8 cellular contexts compared by ENCODE assay signal in the genomic region with DNA sequence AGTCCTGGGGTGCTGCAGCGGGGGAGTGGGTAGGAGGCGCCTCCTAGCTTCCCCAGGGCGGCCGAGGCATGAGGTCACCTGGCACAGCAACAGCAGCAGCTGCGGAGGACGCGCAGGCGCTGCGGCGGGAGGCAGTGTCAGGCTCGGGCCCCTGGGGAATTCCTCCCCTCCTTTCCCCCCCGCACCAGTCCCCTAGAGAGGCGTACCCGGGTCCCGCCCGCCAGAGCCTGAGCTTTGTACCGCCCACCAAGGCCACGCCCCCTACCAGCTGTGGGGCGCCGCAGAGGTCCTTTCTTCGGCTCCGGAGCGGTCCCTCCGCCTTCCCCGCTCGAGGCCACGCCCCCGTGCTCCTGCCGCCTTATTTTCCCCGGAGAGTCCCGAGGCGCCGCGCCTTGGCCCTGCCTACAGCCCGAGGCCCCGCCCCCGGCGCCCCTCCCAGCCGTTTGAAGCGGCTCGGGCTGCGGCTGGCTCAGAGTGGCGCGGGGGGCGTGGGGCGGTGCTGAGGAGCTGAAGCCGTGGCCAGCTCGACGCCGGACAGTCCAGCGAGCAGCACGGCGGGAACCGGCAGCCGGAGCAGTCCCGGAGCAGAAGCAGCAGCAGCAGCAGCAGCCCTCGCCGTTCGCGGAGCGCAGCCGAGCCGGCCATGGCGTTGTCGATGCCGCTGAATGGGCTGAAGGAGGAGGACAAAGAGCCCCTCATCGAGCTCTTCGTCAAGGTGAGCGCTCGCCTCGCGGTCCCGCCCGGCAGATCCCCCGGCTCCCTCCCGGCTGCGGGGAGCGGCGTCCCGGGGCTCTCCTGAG. TPM values are rescaled to one million over a fixed set of nuclear protein-coding genes. Genes with fewer than 3 reads are reported as not detected.
DNase-seq lines count a peak whose midpoint lies in the region; TF ChIP-seq lines count a peak whose summit lies in the region.

A gene (plus strand): TSS at position 537 of the 800 bp plus-strand sequence. CDS start 107 bp downstream, at position 644.

- H3K4me3 ChIP-seq in HEK293 (ENCODE audit: low read depth, low read length) (peak within 1 kb of the TSS; percentile 83), SK-N-MC (peak within 1 kb of the TSS; percentile 97), suprapubic skin (peak within 1 kb of the TSS; percentile 100)

- CTCF ChIA-PET in HEK293 (lab: Yijun Ruan, JAX), result interaction anchor here (0.5 to 3.5 kb wide), 15 partner anchors 13 to 371 kb away, joined by 3 to 26 read pairs (median 4); no protein-coding TSS in a partner anchor
- CTCF ChIA-PET in activated naive CD4-positive, alpha-beta T cell treated with anti-CD3 and anti-CD28 coated beads, Interleukin-2, amount 10 ng/mL, durations not matched to agents 7 days and 5 days (lab: Charles Lee), result interaction anchor here (1.2 to 2.0 kb wide), 4 partner anchors 22 to 85 kb away, joined by 3 to 13 read pairs (median 7); no protein-coding TSS in a partner anchor

- H3K9me3 ChIP-seq in HEK293 (ENCODE audit: control insufficient read depth, insufficient read depth, low read depth, low read length) (no peaks in the 10 kb centered on the region), SK-N-MC (ENCODE audit: low read depth, low read length) (no peaks in the 10 kb centered on the region), suprapubic skin (no peaks in the 10 kb centered on the region)

- H3K27me3 Mint-ChIP-seq in activated naive CD4-positive, alpha-beta T cell treated with anti-CD3 and anti-CD28 coated beads, Interleukin-2, amount 10 ng/mL, durations not matched to agents 7 days and 5 days, result peaks cover 61% of the 10 kb centered on the region

- peak; percentile 85 to 97 for TF ChIP-seq POLR2A in suprapubic skin (IDR thresholded peaks at IDR 0.05)

- H3K9me3 Mint-ChIP-seq in activated naive CD4-positive, alpha-beta T cell treated with anti-CD3 and anti-CD28 coated beads, Interleukin-2, amount 10 ng/mL, durations not matched to agents 7 days and 5 days, result no peaks in the 10 kb centered on the region

- peak within 1 kb of the TSS; percentile 80 for H3K4me3 Mint-ChIP-seq in activated naive CD4-positive, alpha-beta T cell treated with anti-CD3 and anti-CD28 coated beads, Interleukin-2, amount 10 ng/mL, durations not matched to agents 7 days and 5 days

- peak within 1 kb of the TSS; percentile 100 for H3K9ac ChIP-seq in SK-N-MC (ENCODE audit: insufficient read length)

- H3K27ac ChIP-seq in HEK293 (ENCODE audit: extremely low read depth, low read depth, low read length) (peak within 1 kb of the TSS; percentile 91), SK-N-MC (peak within 1 kb of the TSS; percentile 97), suprapubic skin (peak within 1 kb of the TSS; percentile 98)

- WGBS in suprapubic skin, result 0% methylated on average over 26 of the region's 80 CpGs

- H3K36me3 Mint-ChIP-seq in activated naive CD4-positive, alpha-beta T cell treated with anti-CD3 and anti-CD28 coated beads, Interleukin-2, amount 10 ng/mL, durations not matched to agents 7 days and 5 days, result no peaks in the 10 kb centered on the region

- H3K27me3 ChIP-seq in suprapubic skin, result no peaks in the 10 kb centered on the region

- no peak for TF ChIP-seq EP300 in suprapubic skin (IDR thresholded peaks at IDR 0.05)

- H3K27ac Mint-ChIP-seq in activated naive CD4-positive, alpha-beta T cell treated with anti-CD3 and anti-CD28 coated beads, Interleukin-2, amount 10 ng/mL, durations not matched to agents 7 days and 5 days, result peak within 1 kb of the TSS; percentile 72

- H3K36me3 ChIP-seq in HEK293 (ENCODE audit: control insufficient read depth in 2 of 2, insufficient read depth in 1 of 2, low read length in 2 of 2) (no peaks in the 10 kb centered on the region; a peak in 1 of 3 replicates), SK-N-MC (ENCODE audit: insufficient read depth, low read length) (peaks cover 24% of the 10 kb centered on the region), suprapubic skin (no peaks in the 10 kb centered on the region)

- peak; percentile 77 for TF ChIP-seq CTCF in HEK293 (tag by site-specific recombination; IDR thresholded peaks at IDR 0.05)
- TF ChIP-seq CTCF in suprapubic skin (IDR thresholded peaks at IDR 0.05), result no peak

- POLR2A ChIA-PET in HEK293 (lab: Yijun Ruan, JAX), result interaction anchor here (0.6 to 2.6 kb wide), 37 partner anchors 10 to 502 kb away, joined by 3 to 47 read pairs (median 5); a partner anchor contains a TSS

- DNase-seq in GF-D8 (lab: John Stamatoyannopoulos, UW) (peak; percentile 98), MV-4-11 (lab: John Stamatoyannopoulos, UW) (peak; percentile 99), SK-N-MC (ENCODE audit: low read depth, low spot score) (peak; percentile 93), germinal center (ENCODE audit: low spot score) (peak; percentile 93), nucleus accumbens (lab: John Stamatoyannopoulos, UW) (peak; percentile 74 to 100 (median 99)), suprapubic skin (ENCODE audit: low spot score in 2 of 2) (peak; percentile 99 to 100)
- DNase-seq in activated naive CD4-positive, alpha-beta T cell treated with anti-CD3 and anti-CD28 coated beads, Interleukin-2, amount 10 ng/mL, durations not matched to agents 7 days and 5 days, result peak; percentile 100

- H3K4me1 Mint-ChIP-seq in activated naive CD4-positive, alpha-beta T cell treated with anti-CD3 and anti-CD28 coated beads, Interleukin-2, amount 10 ng/mL, durations not matched to agents 7 days and 5 days, result peaks cover 35% of the 10 kb centered on the region

- peaks cover 5% of the 10 kb centered on the region; the same call in 1 of the 2 replicates for H3K4me1 ChIP-seq in HEK293 (ENCODE audit: control insufficient read depth, insufficient read depth, low read length)
- peaks cover 45% of the 10 kb centered on the region for H3K4me1 ChIP-seq in suprapubic skin

TF ChIP-seq in HEK293, 187 proteins besides CTCF, POLR2A, EP300 and RAD21 (continues in another document):
- TF ChIP-seq ZNF350 (tag by site-specific recombination; IDR thresholded peaks at IDR 0.05) (no peak), ZNF76 (tag by site-specific recombination; IDR thresholded peaks at IDR 0.05; ENCODE audit: borderline replicate concordance, low read depth) (no peak), HOXA7 (CRISPR knock-in tag; IDR thresholded peaks at IDR 0.05; ENCODE audit: borderline replicate concordance) (no peak), ZNF214 (tag by site-specific recombination; IDR thresholded peaks at IDR 0.05; ENCODE audit: borderline replicate concordance) (no peak), ZNF138 (tag by site-specific recombination; IDR thresholded peaks at IDR 0.05; ENCODE audit: borderline replicate concordance) (no peak), ZNF624 (tag by site-specific recombination; IDR thresholded peaks at IDR 0.05) (no peak), IKZF3 (tag by site-specific recombination; IDR thresholded peaks at IDR 0.05) (peak; percentile 93), ZNF394 (tag by site-specific recombination; IDR thresholded peaks at IDR 0.05; ENCODE audit: borderline replicate concordance) (peak; percentile 7; the same call in 1 of the 2 replicates), ZNF23 (tag by site-specific recombination; IDR thresholded peaks at IDR 0.05; ENCODE audit: borderline replicate concordance) (no peak)
- TF ChIP-seq, protein P1, sequence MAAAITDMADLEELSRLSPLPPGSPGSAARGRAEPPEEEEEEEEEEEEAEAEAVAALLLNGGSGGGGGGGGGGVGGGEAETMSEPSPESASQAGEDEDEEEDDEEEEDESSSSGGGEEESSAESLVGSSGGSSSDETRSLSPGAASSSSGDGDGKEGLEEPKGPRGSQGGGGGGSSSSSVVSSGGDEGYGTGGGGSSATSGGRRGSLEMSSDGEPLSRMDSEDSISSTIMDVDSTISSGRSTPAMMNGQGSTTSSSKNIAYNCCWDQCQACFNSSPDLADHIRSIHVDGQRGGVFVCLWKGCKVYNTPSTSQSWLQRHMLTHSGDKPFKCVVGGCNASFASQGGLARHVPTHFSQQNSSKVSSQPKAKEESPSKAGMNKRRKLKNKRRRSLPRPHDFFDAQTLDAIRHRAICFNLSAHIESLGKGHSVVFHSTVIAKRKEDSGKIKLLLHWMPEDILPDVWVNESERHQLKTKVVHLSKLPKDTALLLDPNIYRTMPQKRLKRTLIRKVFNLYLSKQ (tag by site-specific recombination; IDR thresholded peaks at IDR 0.05; ENCODE audit: borderline replicate concordance), result no peak
- TF ChIP-seq, protein P2, sequence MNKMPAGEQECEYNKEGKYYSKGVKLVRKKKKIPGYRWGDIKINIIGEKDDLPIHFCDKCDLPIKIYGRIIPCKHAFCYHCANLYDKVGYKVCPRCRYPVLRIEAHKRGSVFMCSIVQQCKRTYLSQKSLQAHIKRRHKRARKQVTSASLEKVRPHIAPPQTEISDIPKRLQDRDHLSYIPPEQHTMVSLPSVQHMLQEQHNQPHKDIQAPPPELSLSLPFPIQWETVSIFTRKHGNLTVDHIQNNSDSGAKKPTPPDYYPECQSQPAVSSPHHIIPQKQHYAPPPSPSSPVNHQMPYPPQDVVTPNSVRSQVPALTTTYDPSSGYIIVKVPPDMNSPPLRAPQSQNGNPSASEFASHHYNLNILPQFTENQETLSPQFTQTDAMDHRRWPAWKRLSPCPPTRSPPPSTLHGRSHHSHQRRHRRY (tag by site-specific recombination; IDR thresholded peaks at IDR 0.05), result no peak
- TF ChIP-seq, protein P3, sequence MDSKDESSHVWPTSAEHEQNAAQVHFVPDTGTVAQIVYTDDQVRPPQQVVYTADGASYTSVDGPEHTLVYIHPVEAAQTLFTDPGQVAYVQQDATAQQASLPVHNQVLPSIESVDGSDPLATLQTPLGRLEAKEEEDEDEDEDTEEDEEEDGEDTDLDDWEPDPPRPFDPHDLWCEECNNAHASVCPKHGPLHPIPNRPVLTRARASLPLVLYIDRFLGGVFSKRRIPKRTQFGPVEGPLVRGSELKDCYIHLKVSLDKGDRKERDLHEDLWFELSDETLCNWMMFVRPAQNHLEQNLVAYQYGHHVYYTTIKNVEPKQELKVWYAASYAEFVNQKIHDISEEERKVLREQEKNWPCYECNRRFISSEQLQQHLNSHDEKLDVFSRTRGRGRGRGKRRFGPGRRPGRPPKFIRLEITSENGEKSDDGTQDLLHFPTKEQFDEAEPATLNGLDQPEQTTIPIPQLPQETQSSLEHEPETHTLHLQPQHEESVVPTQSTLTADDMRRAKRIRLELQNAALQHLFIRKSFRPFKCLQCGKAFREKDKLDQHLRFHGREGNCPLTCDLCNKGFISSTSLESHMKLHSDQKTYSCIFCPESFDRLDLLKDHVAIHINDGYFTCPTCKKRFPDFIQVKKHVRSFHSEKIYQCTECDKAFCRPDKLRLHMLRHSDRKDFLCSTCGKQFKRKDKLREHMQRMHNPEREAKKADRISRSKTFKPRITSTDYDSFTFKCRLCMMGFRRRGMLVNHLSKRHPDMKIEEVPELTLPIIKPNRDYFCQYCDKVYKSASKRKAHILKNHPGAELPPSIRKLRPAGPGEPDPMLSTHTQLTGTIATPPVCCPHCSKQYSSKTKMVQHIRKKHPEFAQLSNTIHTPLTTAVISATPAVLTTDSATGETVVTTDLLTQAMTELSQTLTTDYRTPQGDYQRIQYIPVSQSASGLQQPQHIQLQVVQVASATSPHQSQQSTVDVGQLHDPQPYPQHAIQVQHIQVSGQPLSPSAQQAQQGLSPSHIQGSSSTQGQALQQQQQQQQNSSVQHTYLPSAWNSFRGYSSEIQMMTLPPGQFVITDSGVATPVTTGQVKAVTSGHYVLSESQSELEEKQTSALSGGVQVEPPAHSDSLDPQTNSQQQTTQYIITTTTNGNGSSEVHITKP (tag by site-specific recombination; IDR thresholded peaks at IDR 0.05), result peak; percentile 80

RNA-seq across cellular contexts. Expression of the gene that starts here (rescaled TPM):
- total RNA-seq in suprapubic skin, result 10 to 100 TPM; 50.1 to 76.3 (median 71.4) TPM

Comparison
In these comparisons a context has a peak if more than half of its experiments do, and no peak if none do; other contexts are left out.
1. Peak in every context shown above with its lines: DNase-seq, H3K4me3 ChIP-seq and H3K27ac ChIP-seq.